8 cellular contexts compared by ENCODE assay signal in genomic region chr10:73730153-73730906, GRCh38. TPM values are rescaled to one million over a fixed set of nuclear protein-coding genes. Genes with fewer than 3 reads are reported as not detected.
DNase-seq lines count a peak whose midpoint lies in the region; ATAC-seq and TF ChIP-seq lines count a peak whose summit lies in the region.

No MANE protein-coding gene starts in this region.

- ATAC-seq in HG02623 (IDR thresholded peaks at IDR 0.05; ENCODE audit: unreplicated experiment), result peak; percentile 90

- no peak overlapping the region for H2AK5ac ChIP-seq in trophoblast cell (ENCODE audit: low read length)

- H3K9me3 ChIP-seq in adipocyte (ENCODE audit: control insufficient read depth, low read length) (no peaks in the 10 kb centered on the region), trophoblast cell (ENCODE audit: insufficient read depth, low read depth, low read length) (no peaks in the 10 kb centered on the region), tibial nerve (no peaks in the 10 kb centered on the region)

- H3K18ac ChIP-seq in trophoblast cell (ENCODE audit: low read length), result peak overlapping the region; percentile 96

- peak overlapping the region; percentile 96 for H4K12ac ChIP-seq in trophoblast cell (ENCODE audit: low read depth, low read length)

- H2BK120ac ChIP-seq in trophoblast cell (ENCODE audit: insufficient read depth, low read length, poor library complexity), result peak overlapping the region; percentile 80

- H3K36me3 ChIP-seq in adipocyte (ENCODE audit: control insufficient read depth, insufficient read depth, low read length, severe bottlenecking) (peaks cover 34% of the 10 kb centered on the region), trophoblast cell (ENCODE audit: control insufficient read depth in 1 of 2, insufficient read depth in 2 of 2, low read length in 2 of 2) (peaks cover 30 to 37% of the 10 kb centered on the region in 2 experiments), tibial nerve (peaks cover 0 to 58% (median 8%) of the 10 kb centered on the region in 3 donors)

- H3K27me3 ChIP-seq in adipocyte (replicated peaks; ENCODE audit: control insufficient read depth, insufficient read depth, low read length) (no peaks in the 10 kb centered on the region), trophoblast cell (ENCODE audit: insufficient read depth, low read length) (no peaks in the 10 kb centered on the region), tibial nerve (no peaks in the 10 kb centered on the region)

- H2BK12ac ChIP-seq in trophoblast cell (ENCODE audit: low read length), result no peak overlapping the region

- peaks cover 5% of the 10 kb centered on the region for H3K79me1 ChIP-seq in trophoblast cell (ENCODE audit: low read length)

- TF ChIP-seq CTCF in tibial nerve (IDR thresholded peaks at IDR 0.05), result no peak

- H3K4me2 ChIP-seq in trophoblast cell (ENCODE audit: low read length), result peak overlapping the region; percentile 82

- H3K4me3 ChIP-seq in adipocyte (ENCODE audit: low read length), result peak overlapping the region; percentile 98
- H3K4me3 ChIP-seq in trophoblast cell (ENCODE audit: low read depth, low read length), result peak overlapping the region; percentile 91
- H3K4me3 ChIP-seq in tibial nerve, result peak overlapping the region; percentile 62 to 71 (median 69)

- peak overlapping the region; percentile 94 for H3K14ac ChIP-seq in trophoblast cell (ENCODE audit: low read length)

- WGBS in trophoblast cell (ENCODE audit: extremely low coverage, insufficient coverage, insufficient read length), result no CpG with 5 or more reads among the region's 58 CpGs
- 1% methylated on average over 58 of the region's 58 CpGs for WGBS in tibial nerve, 2 donors

- H3K4me1 ChIP-seq in adipocyte (ENCODE audit: control insufficient read depth, insufficient read depth, low read length) (peaks cover 11% of the 10 kb centered on the region), trophoblast cell (ENCODE audit: control insufficient read depth in 1 of 2, insufficient read depth in 2 of 2, low read length in 2 of 2) (peaks cover 2 to 3% of the 10 kb centered on the region in 2 experiments), tibial nerve (peaks cover 0 to 57% (median 14%) of the 10 kb centered on the region in 4 donors)

- peak overlapping the region; percentile 90 for H2BK5ac ChIP-seq in trophoblast cell (ENCODE audit: low read depth, low read length, poor library complexity)

- H3K4ac ChIP-seq in trophoblast cell (ENCODE audit: low read depth, low read length), result peak overlapping the region; percentile 57

- H3K79me2 ChIP-seq in trophoblast cell (ENCODE audit: control insufficient read depth, insufficient read depth, low read length, poor library complexity), result peaks cover 4% of the 10 kb centered on the region

- peak; percentile 73 to 89 for TF ChIP-seq EP300 in tibial nerve (IDR thresholded peaks at IDR 0.05)

- TF ChIP-seq POLR2A in GM10847 (IDR thresholded peaks at IDR 0.05; ENCODE audit: extremely low read depth, insufficient read length), result peak; percentile 85
- peak in 1 of 2 donors; percentile 52 for TF ChIP-seq POLR2A in tibial nerve (IDR thresholded peaks at IDR 0.05)

- peak overlapping the region; percentile 74 for H4K91ac ChIP-seq in trophoblast cell (ENCODE audit: low read depth, low read length)

- no peak overlapping the region for H3K23ac ChIP-seq in trophoblast cell (ENCODE audit: low read length)

- H3K9ac ChIP-seq in adipocyte (ENCODE audit: low read length), result peak overlapping the region; percentile 94
- peak overlapping the region; percentile 98 for H3K9ac ChIP-seq in trophoblast cell (ENCODE audit: low read length)

- intact Hi-C loops in cardiac septum (cut with DNase I), result loop anchor here (5.0 kb wide), 1 partner anchor 83 kb away; no protein-coding TSS in a partner anchor

- peak overlapping the region; percentile 86 for H3K27ac ChIP-seq in trophoblast cell (ENCODE audit: low read depth, low read length)
- peak overlapping the region; percentile 59 to 91 (median 86) for H3K27ac ChIP-seq in tibial nerve

- H2AFZ ChIP-seq in trophoblast cell (ENCODE audit: insufficient read depth, low read length, poor library complexity), result peak overlapping the region; percentile 80

- peak overlapping the region; percentile 98 for H4K8ac ChIP-seq in trophoblast cell (ENCODE audit: low read depth, low read length)

- DNase-seq in NCI-H1105 treated with DMSO at 0.1 percent for 48 hours (lab: John Stamatoyannopoulos, UW), result peak; percentile 60
- DNase-seq in SW 1271 (lab: John Stamatoyannopoulos, UW), result peak; percentile 67 to 84
- DNase-seq in adipocyte (ENCODE audit: low read depth), result peak; percentile 96
- DNase-seq in cardiac septum (ENCODE audit: low spot score), result peak; percentile 97
- DNase-seq in trophoblast cell, result peak; percentile 92 to 99
- DNase-seq in tibial nerve (ENCODE audit: low spot score in 2 of 2), result peak; percentile 72 to 86

RNA-seq across cellular contexts. Expression of gene SEC24C, which starts 13.8 kb away (rescaled TPM):
- 55.1 TPM for total RNA-seq in cardiac septum
- polyA plus RNA-seq in trophoblast cell (2013), result 62.6 and 66.3 TPM in 2 replicates
- total RNA-seq in tibial nerve, result 10 to 100 TPM; 42.0 to 61.2 (median 43.3) TPM

RNA-seq across cellular contexts. Expression of gene AGAP5, which starts 32.4 kb away (rescaled TPM):
- total RNA-seq in cardiac septum, result 5.2 TPM
- 2.8 and 3.1 TPM in 2 replicates for polyA plus RNA-seq in trophoblast cell (2013)
- total RNA-seq in tibial nerve, result 10 to 100 TPM in 1 of 4 donors, 1 to 10 TPM in 3; 7.8 to 13.8 (median 8.8) TPM

RNA-seq across cellular contexts. Expression of gene CHCHD1, which starts 51.5 kb away (rescaled TPM):
- total RNA-seq in cardiac septum (19.5 TPM), tibial nerve (10 to 100 TPM in 3 of 4 donors, 1 to 10 TPM in 1; 8.2 to 33.0 (median 16.2) TPM)
- polyA plus RNA-seq in trophoblast cell (2013), result 119 and 120 TPM in 2 replicates

RNA-seq across cellular contexts. Expression of gene ZSWIM8, which starts 55.1 kb away (rescaled TPM):
- total RNA-seq in cardiac septum, result 57.1 TPM
- polyA plus RNA-seq in trophoblast cell (2013), result 129 and 133 TPM in 2 replicates
- total RNA-seq in tibial nerve, result 100 to 1,000 TPM; 104 to 138 (median 121) TPM

Comparison
In these comparisons a context has a peak if more than half of its experiments do, and no peak if none do; other contexts are left out.
1. Peak in every context shown above with its lines: DNase-seq, ATAC-seq, H3K4me3 ChIP-seq and H3K27ac ChIP-seq.